1 cellular context compared by ENCODE assay signal in the genomic region with DNA sequence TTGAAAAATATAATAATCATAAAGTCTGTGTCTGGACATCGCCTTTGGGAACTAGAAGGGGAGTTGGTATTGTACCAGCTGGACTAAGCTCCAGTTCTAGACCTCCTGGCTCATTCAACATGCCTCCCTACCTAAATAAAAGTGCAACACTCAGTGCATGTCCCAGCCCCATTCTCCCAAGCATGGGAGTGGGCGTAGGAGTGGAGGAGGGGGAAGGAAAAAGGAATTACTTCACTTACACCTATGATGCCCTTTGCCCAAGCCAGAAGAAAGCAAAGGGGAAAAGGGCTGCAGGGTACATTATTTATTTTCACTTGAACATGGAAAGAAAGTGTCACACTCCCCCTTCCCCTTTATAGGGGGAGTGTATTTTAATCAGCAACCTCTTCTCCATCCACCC.
TF ChIP-seq lines count a peak whose summit lies in the region.

No MANE protein-coding gene starts in this region.

TF ChIP-seq in K562, 482 proteins besides CTCF, POLR2A, EP300 and RAD21:
- TF ChIP-seq HMGN3 (IDR thresholded peaks at IDR 0.05; ENCODE audit: borderline replicate concordance, extremely low read depth, insufficient read length, low read depth, low read length) = no peak
- TF ChIP-seq HSF4 (CRISPR knock-in tag; IDR thresholded peaks at IDR 0.05; ENCODE audit: borderline replicate concordance) = no peak
- peak; percentile 43 for TF ChIP-seq EGR1 (conservative IDR thresholded peaks at IDR 0.05)
- TF ChIP-seq WHSC1 (IDR thresholded peaks at IDR 0.05; ENCODE audit: low read length) = no peak
- TF ChIP-seq ARID2 (IDR thresholded peaks at IDR 0.05) = no peak
- TF ChIP-seq SNRNP70 (optimal IDR thresholded peaks at IDR 0.05; ENCODE audit: low read depth, low read length) = no peak
- TF ChIP-seq, protein P1, sequence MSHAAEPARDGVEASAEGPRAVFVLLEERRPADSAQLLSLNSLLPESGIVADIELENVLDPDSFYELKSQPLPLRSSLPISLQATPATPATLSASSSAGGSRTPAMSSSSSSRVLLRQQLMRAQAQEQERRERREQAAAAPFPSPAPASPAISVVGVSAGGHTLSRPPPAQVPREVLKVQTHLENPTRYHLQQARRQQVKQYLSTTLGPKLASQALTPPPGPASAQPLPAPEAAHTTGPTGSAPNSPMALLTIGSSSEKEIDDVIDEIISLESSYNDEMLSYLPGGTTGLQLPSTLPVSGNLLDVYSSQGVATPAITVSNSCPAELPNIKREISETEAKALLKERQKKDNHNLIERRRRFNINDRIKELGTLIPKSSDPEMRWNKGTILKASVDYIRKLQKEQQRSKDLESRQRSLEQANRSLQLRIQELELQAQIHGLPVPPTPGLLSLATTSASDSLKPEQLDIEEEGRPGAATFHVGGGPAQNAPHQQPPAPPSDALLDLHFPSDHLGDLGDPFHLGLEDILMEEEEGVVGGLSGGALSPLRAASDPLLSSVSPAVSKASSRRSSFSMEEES (CRISPR knock-in tag; IDR thresholded peaks at IDR 0.05) = no peak
- no peak for TF ChIP-seq ZNF830 (CRISPR knock-in tag; IDR thresholded peaks at IDR 0.05)
TF ChIP-seq in K562: peak in this region for 1.
